Comparison of ENCODE assay signal across 22 cellular contexts in genomic region chr3:15079083-15079482, GRCh38. TPM values are rescaled to one million over a fixed set of nuclear protein-coding genes. Genes with fewer than 3 reads are reported as not detected.
A peak's percentile ranks its signal among the peaks of the same experiment; 100 is the strongest.
DNase-seq lines count a peak whose midpoint lies in the region; ATAC-seq, FAIRE-seq and TF ChIP-seq lines count a peak whose summit lies in the region.
"Had no signal": no experiment of that assay in that cellular context is flagged by ENCODE, and none has a peak within 500 bp of the region (broad histone marks: within the 10 kb centered on the region; RNA-seq: fewer than 3 reads in every experiment).

No MANE protein-coding gene starts in this region.

- no peaks in the 10 kb centered on the region for H3K27me3 ChIP-seq in HepG2 (ENCODE audit: control insufficient read depth in 1 of 2, insufficient read depth in 2 of 2, low read length in 2 of 2)

- no peak overlapping the region for H3K27ac ChIP-seq in HepG2 (ENCODE audit: extremely low read length, insufficient read depth, low read length)
- H3K27ac ChIP-seq: A549, GM23248 had no signal

- peaks cover 14% of the 10 kb centered on the region for H3K4me1 ChIP-seq in HepG2 (ENCODE audit: insufficient read depth, low read length)
- H3K4me1 ChIP-seq: A549 had no signal

- ATAC-seq in HepG2 = no peak
- ATAC-seq: A549 had no signal

- TF ChIP-seq CTCF in HepG2 (CRISPR knock-in tag; IDR thresholded peaks at IDR 0.05) = no peak
- TF ChIP-seq CTCF in nephron progenitor cell (IDR thresholded peaks at IDR 0.05) = no peak

- peaks cover 83% of the 10 kb centered on the region for H3K36me3 Mint-ChIP-seq in nephron progenitor cell (ENCODE audit: low read depth)

- FAIRE-seq in HepG2 (lab: Jason Lieb, UNC) = no peak
- FAIRE-seq: A549, GM12892, GM19239, H1 had no signal

- no TSS peak for BruUV-seq in HepG2 (replicated peaks; lab: Mats Ljungman, UMichigan)

- H3K9me3 Mint-ChIP-seq in nephron progenitor cell = no peaks in the 10 kb centered on the region
- H3K9me3 Mint-ChIP-seq: CD4-positive, alpha-beta memory T cell had no signal

- H3K4me3 ChIP-seq in HepG2 (replicated peaks in 1 of 3; ENCODE audit: insufficient read depth in 1 of 3, low read depth in 2 of 3, low read length in 3 of 3) = no peak overlapping the region
- H3K4me3 ChIP-seq: A549, GM23248 had no signal

- TF ChIP-seq POLR2A in HepG2 (IDR thresholded peaks at IDR 0.05; ENCODE audit: insufficient read depth in 1 of 2, low read depth in 2 of 2, low read length in 2 of 2) = no peak

- peak; percentile 17 for DNase-seq in NAMALWA (ENCODE audit: low spot score)
- DNase-seq in fibroblast of peridontal ligament (ENCODE audit: extremely low read depth) = peak; percentile 41
- DNase-seq in HepG2 (ENCODE audit: low spot score) = no peak
- DNase-seq in nephron progenitor cell = no peak
- DNase-seq in SK-N-DZ (ENCODE audit: low spot score) = no peak
- DNase-seq in activated CD8-positive, alpha-beta memory T cell treated with anti-CD3 and anti-CD28 coated beads, Interleukin-2, amount 50 U/mL, for 4 hours = no peak
- DNase-seq: 8988T; ACHN; C1 segment of cervical spinal cord; Calu3; CD4-positive, alpha-beta memory T cell; COR-L47; DMS53; DMS79 treated with DMSO at 0.1 percent for 48 hours; GF-D8; GM23248; H7; HCEC 1CT had no signal

- no peaks in the 10 kb centered on the region for H3K9me3 ChIP-seq in HepG2 (ENCODE audit: low read length)
- H3K9me3 ChIP-seq: A549 had no signal

- no peak for TF ChIP-seq RAD21 in HepG2 (CRISPR knock-in tag; IDR thresholded peaks at IDR 0.05)

- no peak overlapping the region for H2AFZ ChIP-seq in HepG2 (ENCODE audit: low read length)
- H2AFZ ChIP-seq: GM23248 had no signal

- H3K4me2 ChIP-seq in HepG2 (ENCODE audit: low read depth, low read length) = no peak overlapping the region
- H3K4me2 ChIP-seq: A549 had no signal

- no peaks in the 10 kb centered on the region for H4K20me1 ChIP-seq in HepG2 (ENCODE audit: insufficient read depth, low read length)

- POLR2A ChIA-PET in HepG2 (lab: Yijun Ruan, JAX) = no interaction called here

- 86% methylated on average over 3 of the region's 3 CpGs for WGBS in HepG2 (ENCODE audit: low lambda C conversion rate)

- TF ChIP-seq EP300 in HepG2 (IDR thresholded peaks at IDR 0.05; ENCODE audit: low read depth in 2 of 2, low read length in 2 of 2) = no peak
- TF ChIP-seq EP300 in HepG2 (CRISPR knock-in tag; IDR thresholded peaks at IDR 0.05; ENCODE audit: borderline replicate concordance) = no peak

- CTCF ChIA-PET in HepG2 (lab: Yijun Ruan, JAX; ENCODE audit: low intra/inter-chr PET ratio, low total read pairs) = no interaction called here

- in situ Hi-C loops in HepG2 (cut with HindIII; ENCODE audit: extremely low pct_ligation_motif_present, low pct_unique_long_range_greater_than_20kb) = no loop called here

- H3K27me3 Mint-ChIP-seq in nephron progenitor cell (ENCODE audit: low read depth, poor library complexity) = no peaks in the 10 kb centered on the region
- H3K27me3 Mint-ChIP-seq: CD4-positive, alpha-beta memory T cell had no signal

- peaks cover 41 to 82% of the 10 kb centered on the region in 2 experiments for H3K36me3 ChIP-seq in HepG2 (replicated peaks in 1 of 2; ENCODE audit: control insufficient read depth in 1 of 2, insufficient read depth in 2 of 2, low read length in 2 of 2)

- H3K27ac Mint-ChIP-seq in nephron progenitor cell = no peak overlapping the region

- H3K79me2 ChIP-seq in HepG2 (ENCODE audit: insufficient read depth, low read length) = no peaks in the 10 kb centered on the region

- no peak overlapping the region for H3K9ac ChIP-seq in HepG2 (ENCODE audit: insufficient read depth, low read depth, low read length)
- H3K9ac ChIP-seq: GM23248 had no signal

- no peak overlapping the region for H3K4me3 Mint-ChIP-seq in nephron progenitor cell
- H3K4me3 Mint-ChIP-seq: CD4-positive, alpha-beta memory T cell had no signal

- H3K4me1 Mint-ChIP-seq in nephron progenitor cell = no peaks in the 10 kb centered on the region

- intact Hi-C loops in HepG2 (cut with micrococcal nuclease; ENCODE audit: unreplicated experiment) = no loop called here

TF ChIP-seq in HepG2, 621 proteins besides CTCF, POLR2A, EP300 and RAD21 (continues in another document):
- TF ChIP-seq RBFOX2 (IDR thresholded peaks at IDR 0.05; ENCODE audit: low read depth, low read length) = no peak

RNA-seq across cellular contexts. Expression of gene MRPS25, which starts 14.0 kb away (rescaled TPM):
- 69.2 and 74.3 TPM in 2 replicates for total RNA-seq in HepG2 (2016; rRNA removed; fragmentation: Illumina TruSeq; extraction: Trizol)
- 14.2 and 14.8 TPM in 2 replicates for total RNA-seq in HepG2 (2016; cell fraction: cytosol; rRNA removed; fragmentation: Illumina TruSeq; extraction: Trizol; ENCODE audit: low read depth)
- total RNA-seq in HepG2 (2016; cell fraction: insoluble cytoplasmic fraction; rRNA removed; fragmentation: Illumina TruSeq; extraction: Trizol) = 70.2 and 72.6 TPM in 2 replicates
- total RNA-seq in HepG2 (2016; cell fraction: membrane; rRNA removed; fragmentation: Illumina TruSeq; extraction: Trizol) = 27.9 and 28.9 TPM in 2 replicates
- total RNA-seq in HepG2 (2016; cell fraction: nucleus; rRNA removed; fragmentation: Illumina TruSeq; extraction: Trizol) = 64.0 TPM in 2 replicates
- polyA plus RNA-seq in HepG2 (2011; rRNA removed) = 54.7 and 60.1 TPM in 2 replicates
- polyA plus RNA-seq in HepG2 (2011; cell fraction: cytosol; rRNA removed) = 28.6 and 33.5 TPM in 2 replicates
- 148 and 153 TPM in 2 replicates for polyA plus RNA-seq in HepG2 (2011; cell fraction: nucleus; rRNA removed)
- polyA plus RNA-seq in HepG2 (2012) = 41.3 and 42.1 TPM in 2 replicates
- polyA plus RNA-seq in HepG2 (2016; cell fraction: cytosol; fragmentation: Illumina TruSeq; extraction: Trizol; ENCODE audit: low read depth) = 23.2 and 27.5 TPM in 2 replicates
- polyA plus RNA-seq in HepG2 (2016; cell fraction: insoluble cytoplasmic fraction; fragmentation: Illumina TruSeq; extraction: Trizol; ENCODE audit: low read depth) = 79.2 and 82.6 TPM in 2 replicates
- 27.1 and 31.5 TPM in 2 replicates for polyA plus RNA-seq in HepG2 (2016; cell fraction: membrane; fragmentation: Illumina TruSeq; extraction: Trizol; ENCODE audit: low read depth)
- polyA plus RNA-seq in HepG2 (2016; cell fraction: nucleus; fragmentation: Illumina TruSeq; extraction: Trizol; ENCODE audit: insufficient read depth, low read depth) = 204 and 214 TPM in 2 replicates
- 20.9 and 34.4 TPM in 2 replicates for polyA minus RNA-seq in HepG2 (2011; rRNA and poly(A)+ RNA removed; ENCODE audit: low replicate concordance)
- polyA minus RNA-seq in HepG2 (2011; cell fraction: cytosol; rRNA and poly(A)+ RNA removed) = 12.5 and 15.0 TPM in 2 replicates
- polyA minus RNA-seq in HepG2 (2011; cell fraction: nucleus; rRNA and poly(A)+ RNA removed) = 53.0 and 61.3 TPM in 2 replicates
- polyA plus RNA-seq in SK-N-DZ (2014; cell fraction: cytosol; rRNA removed) = 68.5 and 74.3 TPM in 2 replicates
- 130 and 216 TPM in 2 replicates for polyA plus RNA-seq in SK-N-DZ (2014; cell fraction: nucleus; rRNA removed)

RNA-seq across cellular contexts. Expression of gene RBSN, which starts 19.9 kb away (rescaled TPM):
- total RNA-seq in HepG2 (2016; rRNA removed; fragmentation: Illumina TruSeq; extraction: Trizol) = 11.8 and 14.7 TPM in 2 replicates
- total RNA-seq in HepG2 (2016; cell fraction: cytosol; rRNA removed; fragmentation: Illumina TruSeq; extraction: Trizol; ENCODE audit: low read depth) = 3.7 and 3.9 TPM in 2 replicates
- 10.8 and 13.0 TPM in 2 replicates for total RNA-seq in HepG2 (2016; cell fraction: insoluble cytoplasmic fraction; rRNA removed; fragmentation: Illumina TruSeq; extraction: Trizol)
- 10.4 and 11.3 TPM in 2 replicates for total RNA-seq in HepG2 (2016; cell fraction: membrane; rRNA removed; fragmentation: Illumina TruSeq; extraction: Trizol)
- 10.6 and 12.4 TPM in 2 replicates for total RNA-seq in HepG2 (2016; cell fraction: nucleus; rRNA removed; fragmentation: Illumina TruSeq; extraction: Trizol)
- 7.9 and 9.4 TPM in 2 replicates for polyA plus RNA-seq in HepG2 (2011; rRNA removed)
- polyA plus RNA-seq in HepG2 (2011; cell fraction: cytosol; rRNA removed) = 3.7 and 5.1 TPM in 2 replicates
- 22.2 and 23.7 TPM in 2 replicates for polyA plus RNA-seq in HepG2 (2011; cell fraction: nucleus; rRNA removed)
- 8.1 and 8.8 TPM in 2 replicates for polyA plus RNA-seq in HepG2 (2012)
- 3.3 and 4.1 TPM in 2 replicates for polyA plus RNA-seq in HepG2 (2016; cell fraction: cytosol; fragmentation: Illumina TruSeq; extraction: Trizol; ENCODE audit: low read depth)
- polyA plus RNA-seq in HepG2 (2016; cell fraction: insoluble cytoplasmic fraction; fragmentation: Illumina TruSeq; extraction: Trizol; ENCODE audit: low read depth) = 8.2 and 9.0 TPM in 2 replicates
- polyA plus RNA-seq in HepG2 (2016; cell fraction: membrane; fragmentation: Illumina TruSeq; extraction: Trizol; ENCODE audit: low read depth) = 5.9 and 6.1 TPM in 2 replicates
- 15.4 and 16.1 TPM in 2 replicates for polyA plus RNA-seq in HepG2 (2016; cell fraction: nucleus; fragmentation: Illumina TruSeq; extraction: Trizol; ENCODE audit: insufficient read depth, low read depth)
- polyA minus RNA-seq in HepG2 (2011; rRNA and poly(A)+ RNA removed; ENCODE audit: low replicate concordance) = 15.6 and 28.8 TPM in 2 replicates
- 7.3 and 10.0 TPM in 2 replicates for polyA minus RNA-seq in HepG2 (2011; cell fraction: cytosol; rRNA and poly(A)+ RNA removed)
- 15.7 and 18.5 TPM in 2 replicates for polyA minus RNA-seq in HepG2 (2011; cell fraction: nucleus; rRNA and poly(A)+ RNA removed)
- polyA plus RNA-seq in SK-N-DZ (2014; cell fraction: cytosol; rRNA removed) = 14.9 and 17.9 TPM in 2 replicates
- 8.8 and 13.7 TPM in 2 replicates for polyA plus RNA-seq in SK-N-DZ (2014; cell fraction: nucleus; rRNA removed)

Comparison
In these comparisons a context has a peak if more than half of its experiments do, and no peak if none do; other contexts are left out.
1. DNase-seq: peak in NAMALWA (single experiment) and fibroblast of peridontal ligament (single experiment); none in HepG2 (single experiment), nephron progenitor cell (single experiment), SK-N-DZ (single experiment) and activated CD8-positive, alpha-beta memory T cell treated with anti-CD3 and anti-CD28 coated beads, Interleukin-2, amount 50 U/mL, for 4 hours (single experiment).